31 cellular contexts compared by ENCODE assay signal in the genomic region with DNA sequence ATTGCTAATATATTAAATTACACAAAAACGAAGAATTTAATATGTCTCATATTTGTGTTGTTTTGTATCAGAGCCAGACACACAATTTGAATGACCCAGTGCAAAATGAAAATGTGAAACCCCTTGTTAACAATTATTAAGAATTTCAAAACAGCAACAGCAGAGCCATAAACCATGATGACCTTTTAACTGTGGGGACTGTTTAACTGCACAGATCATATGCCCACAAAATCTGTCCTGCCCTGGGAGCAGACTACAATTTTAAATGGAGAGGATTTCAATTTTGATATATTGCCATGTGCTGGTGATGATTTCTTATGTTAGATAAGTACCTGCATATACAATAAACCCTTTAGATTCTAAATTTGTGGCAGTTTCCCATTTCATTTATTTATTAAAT.
DNase-seq lines count a peak whose midpoint lies in the region; ATAC-seq, FAIRE-seq and TF ChIP-seq lines count a peak whose summit lies in the region.
"Had no signal": no experiment of that assay in that cellular context is flagged by ENCODE, and none has a peak within 500 bp of the region (broad histone marks: within the 10 kb centered on the region; RNA-seq: fewer than 3 reads in every experiment).

No MANE protein-coding gene starts in this region.

- H2BK120ac ChIP-seq in IMR-90 (ENCODE audit: low read depth, low read length), result peak overlapping the region; percentile 93

- H3K9me1 ChIP-seq in IMR-90 (ENCODE audit: insufficient read depth, low read length), result no peaks in the 10 kb centered on the region

- no peak for TF ChIP-seq RAD21 in IMR-90 (IDR thresholded peaks at IDR 0.05; ENCODE audit: low read length)

- ATAC-seq in IMR-90 (ENCODE audit: low read depth) (no peak), foreskin keratinocyte (no peak)
- no peak for ATAC-seq in CD4-positive, alpha-beta T cell (ENCODE audit: poor library complexity)
- ATAC-seq: activated CD8-positive, alpha-beta T cell treated with anti-CD3 and anti-CD28 coated beads, Interleukin-2, amount 10 ng/mL, durations not matched to agents 7 days and 5 days; effector memory CD8-positive, alpha-beta T cell; mucosa of descending colon; natural killer cell had no signal

- H3K4me1 ChIP-seq in IMR-90 (ENCODE audit: control insufficient read depth, insufficient read depth, low read length) (peaks cover 2% of the 10 kb centered on the region; the same call in 1 of the 2 replicates), astrocyte (ENCODE audit: insufficient read depth, low read length) (peaks cover 15% of the 10 kb centered on the region), foreskin keratinocyte (peaks cover 12% of the 10 kb centered on the region), skeletal muscle satellite cell (ENCODE audit: control insufficient read depth, insufficient read depth, low read length) (peaks cover 22% of the 10 kb centered on the region), sigmoid colon (peaks cover 0 to 14% (median 7%) of the 10 kb centered on the region in 4 donors)
- H3K4me1 ChIP-seq: heart right ventricle, lower lobe of right lung, upper lobe of left lung had no signal

- peak overlapping the region; percentile 82 for H3K4ac ChIP-seq in IMR-90 (ENCODE audit: low read depth, low read length)

- H3K9me3 ChIP-seq in IMR-90 (ENCODE audit: control insufficient read depth, insufficient read depth, low read length) (peaks cover 9% of the 10 kb centered on the region), astrocyte (ENCODE audit: insufficient read depth, low read depth, low read length) (peaks cover 7% of the 10 kb centered on the region), skeletal muscle satellite cell (replicated peaks; ENCODE audit: low read length) (no peaks in the 10 kb centered on the region), sigmoid colon (peaks cover 0 to 4% (median 0%) of the 10 kb centered on the region in 4 donors)
- H3K9me3 ChIP-seq in CD4-positive, alpha-beta T cell (ENCODE audit: control insufficient read depth, low read length), result no peaks in the 10 kb centered on the region
- H3K9me3 ChIP-seq: SJCRH30 had no signal

- BruUV-seq in IMR-90 (replicated peaks; lab: Mats Ljungman, UMichigan), result no TSS peak

- peak overlapping the region; percentile 59 for H3K14ac ChIP-seq in IMR-90 (replicated peaks; ENCODE audit: low read depth, low read length)

- H4K20me1 ChIP-seq in IMR-90 (ENCODE audit: insufficient read depth, low read length) (no peaks in the 10 kb centered on the region), astrocyte (ENCODE audit: insufficient read depth, low read length) (no peaks in the 10 kb centered on the region)

- no peak overlapping the region; the same call in 1 of the 2 replicates for H3K9ac ChIP-seq in IMR-90 (ENCODE audit: low read depth, low read length)
- H3K9ac ChIP-seq in astrocyte (ENCODE audit: low read length), result no peak overlapping the region
- H3K9ac ChIP-seq in skeletal muscle satellite cell (ENCODE audit: low read depth, low read length), result peak overlapping the region; percentile 46

- peak overlapping the region; percentile 89 for H3K18ac ChIP-seq in IMR-90 (ENCODE audit: low read depth, low read length)

- TF ChIP-seq CTCF in IMR-90 (conservative IDR thresholded peaks at IDR 0.05; ENCODE audit: low read depth, low read length) (no peak), astrocyte (IDR thresholded peaks at IDR 0.05; ENCODE audit: insufficient read depth, low read depth, low read length) (no peak), foreskin keratinocyte (conservative IDR thresholded peaks at IDR 0.05) (no peak), nephron progenitor cell (IDR thresholded peaks at IDR 0.05) (no peak), sigmoid colon (IDR thresholded peaks at IDR 0.05) (no peak)
- TF ChIP-seq CTCF in CD4-positive, alpha-beta T cell (IDR thresholded peaks at IDR 0.05), result no peak

- H3K4me3 ChIP-seq in IMR-90 (ENCODE audit: insufficient read depth, low read depth, low read length) (no peak overlapping the region), astrocyte (ENCODE audit: insufficient read depth, low read depth, low read length) (no peak overlapping the region), skeletal muscle satellite cell (ENCODE audit: low read length) (no peak overlapping the region), sigmoid colon (no peak overlapping the region)
- H3K4me3 ChIP-seq: heart right ventricle, lower lobe of right lung, mucosa of descending colon, SJCRH30, skin epidermis, upper lobe of left lung had no signal

- H2AK9ac ChIP-seq in IMR-90 (replicated peaks; ENCODE audit: low read depth, low read length, poor library complexity), result no peak overlapping the region

- H3K4me3 Mint-ChIP-seq in astrocyte (ENCODE audit: unreplicated experiment) (no peak overlapping the region), nephron progenitor cell (no peak overlapping the region)
- no peak overlapping the region for H3K4me3 Mint-ChIP-seq in CD4-positive, alpha-beta T cell
- H3K4me3 Mint-ChIP-seq: activated CD8-positive, alpha-beta T cell treated with anti-CD3 and anti-CD28 coated beads, Interleukin-2, amount 10 ng/mL, durations not matched to agents 7 days and 5 days; activated naive CD4-positive, alpha-beta T cell treated with anti-CD3 and anti-CD28 coated beads, Interleukin-2, amount 50 U/mL, for 24 hours; effector memory CD8-positive, alpha-beta T cell; natural killer cell had no signal

- CTCF ChIA-PET in IMR-90 (lab: Yijun Ruan, JAX), result no interaction called here
- CTCF ChIA-PET in CD4-positive, alpha-beta T cell (lab: Charles Lee), result no interaction called here

- no peaks in the 10 kb centered on the region for H3K36me3 Mint-ChIP-seq in astrocyte (ENCODE audit: low read depth, unreplicated experiment)
- no peaks in the 10 kb centered on the region for H3K36me3 Mint-ChIP-seq in nephron progenitor cell (ENCODE audit: low read depth)
- H3K36me3 Mint-ChIP-seq in CD4-positive, alpha-beta T cell (ENCODE audit: low read depth), result no peaks in the 10 kb centered on the region
- H3K36me3 Mint-ChIP-seq: activated naive CD4-positive, alpha-beta T cell treated with anti-CD3 and anti-CD28 coated beads, Interleukin-2, amount 50 U/mL, for 24 hours; natural killer cell had no signal

- peak overlapping the region; percentile 69; the same call in 1 of the 3 replicates for H2BK15ac ChIP-seq in IMR-90 (ENCODE audit: low read depth, low read length)

- H2BK20ac ChIP-seq in IMR-90 (ENCODE audit: low read depth, low read length), result peak overlapping the region; percentile 97

- DNase-seq in IMR-90 (no peak), astrocyte (ENCODE audit: low read depth) (no peak), foreskin keratinocyte (no peak), nephron progenitor cell (no peak), sigmoid colon (no peak)
- no peak for DNase-seq in CD4-positive, alpha-beta T cell
- DNase-seq: activated CD4-positive, alpha-beta T cell treated with anti-CD3 and anti-CD28 coated beads for 4 hours; activated CD8-positive, alpha-beta T cell treated with anti-CD3 and anti-CD28 coated beads, Interleukin-2, amount 10 ng/mL, durations not matched to agents 7 days and 5 days; anterior cingulate cortex; cortex of kidney; effector memory CD8-positive, alpha-beta T cell; heart right ventricle; lower lobe of right lung; mucosa of descending colon; natural killer cell; NCI-H1417 treated with DMSO at 0.1 percent for 48 hours; NCI-H2081 treated with DMSO at 0.1 percent for 48 hours; NCI-H345; NCI-H774; occipital lobe; stimulated activated naive CD4-positive, alpha-beta T cell; upper lobe of left lung had no signal

- H2BK5ac ChIP-seq in IMR-90 (ENCODE audit: low read depth, low read length, poor library complexity, severe bottlenecking), result peak overlapping the region; percentile 96

- H3K27me3 ChIP-seq in IMR-90 (ENCODE audit: control insufficient read depth, insufficient read depth, low read length) (no peaks in the 10 kb centered on the region), astrocyte (ENCODE audit: insufficient read depth, low read length) (no peaks in the 10 kb centered on the region), foreskin keratinocyte (no peaks in the 10 kb centered on the region), skeletal muscle satellite cell (ENCODE audit: control insufficient read depth, insufficient read depth, low read length) (no peaks in the 10 kb centered on the region), sigmoid colon (no peaks in the 10 kb centered on the region)
- no peaks in the 10 kb centered on the region for H3K27me3 ChIP-seq in CD4-positive, alpha-beta T cell (ENCODE audit: control insufficient read depth, insufficient read depth, low read length)
- H3K27me3 ChIP-seq: heart right ventricle, SJCRH30, upper lobe of left lung had no signal

- no peak for FAIRE-seq in astrocyte (lab: Jason Lieb, UNC)
- FAIRE-seq: D721Med, frontal cortex, H1 had no signal

- intact Hi-C loops in IMR-90 (cut with micrococcal nuclease), result no loop called here
- intact Hi-C loops in CD4-positive, alpha-beta T cell (cut with DNase I, micrococcal nuclease), result no loop called here
- intact Hi-C loops in sigmoid colon (cut with DNase I), result no loop called here

- TF ChIP-seq EP300 in sigmoid colon (IDR thresholded peaks at IDR 0.05), result no peak

- H4K8ac ChIP-seq in IMR-90 (ENCODE audit: low read depth in 2 of 2, low read length in 2 of 2), result peak overlapping the region; percentile 67 to 83

- H3K27ac ChIP-seq in IMR-90 (ENCODE audit: insufficient read depth, low read length) (peak overlapping the region; percentile 83), astrocyte (ENCODE audit: low read depth, low read length) (peak overlapping the region; percentile 68), foreskin keratinocyte (peak overlapping the region; percentile 57), sigmoid colon (no peak overlapping the region)
- H3K27ac ChIP-seq in CD4-positive, alpha-beta T cell (ENCODE audit: low read depth, low read length), result no peak overlapping the region
- H3K27ac ChIP-seq: C4-2B, heart right ventricle, lower lobe of right lung, SJCRH30, skin epidermis, upper lobe of left lung, VCaP had no signal

- H2AFZ ChIP-seq in IMR-90 (replicated peaks; ENCODE audit: low read length, poor library complexity) (no peak overlapping the region), astrocyte (ENCODE audit: low read depth, low read length) (no peak overlapping the region)

- no peaks in the 10 kb centered on the region for H3K79me1 ChIP-seq in IMR-90 (ENCODE audit: low read depth in 1 of 2, low read length in 2 of 2)

- peak overlapping the region; percentile 70 for H3K23ac ChIP-seq in IMR-90 (ENCODE audit: low read depth, low read length)

- POLR2A ChIA-PET in IMR-90 (lab: Charles Lee; ENCODE audit: unreplicated experiment), result no interaction called here
- POLR2A ChIA-PET in CD4-positive, alpha-beta T cell (lab: Charles Lee), result no interaction called here

- H3K4me2 ChIP-seq in IMR-90 (ENCODE audit: low read depth, low read length) (no peak overlapping the region), astrocyte (ENCODE audit: low read length) (no peak overlapping the region), skeletal muscle satellite cell (ENCODE audit: low read length) (peak overlapping the region; percentile 45)

- dilution Hi-C loops in IMR-90 (cut with HindIII; ENCODE audit: low sequenced_read_pairs, unreplicated experiment), result no loop called here

- H3K9me3 Mint-ChIP-seq in astrocyte (ENCODE audit: unreplicated experiment), result peaks cover 13% of the 10 kb centered on the region
- H3K9me3 Mint-ChIP-seq in nephron progenitor cell, result peaks cover 36% of the 10 kb centered on the region
- peaks cover 10% of the 10 kb centered on the region for H3K9me3 Mint-ChIP-seq in CD4-positive, alpha-beta T cell

- TF ChIP-seq POLR2A in IMR-90 (IDR thresholded peaks at IDR 0.05; ENCODE audit: low read depth, low read length) (no peak), sigmoid colon (IDR thresholded peaks at IDR 0.05) (no peak)

- H3K79me2 ChIP-seq in astrocyte (ENCODE audit: insufficient read depth, low read length), result no peaks in the 10 kb centered on the region

- in situ Hi-C loops in IMR-90 (cut with MboI; ENCODE audit: low sequenced_read_pairs), result no loop called here

- H4K91ac ChIP-seq in IMR-90 (ENCODE audit: insufficient read depth, low read depth, low read length), result peak overlapping the region; percentile 67

- H3K27me3 Mint-ChIP-seq in astrocyte (ENCODE audit: low read depth, unreplicated experiment) (no peaks in the 10 kb centered on the region), nephron progenitor cell (ENCODE audit: low read depth, poor library complexity) (no peaks in the 10 kb centered on the region)
- H3K27me3 Mint-ChIP-seq in CD4-positive, alpha-beta T cell, result no peaks in the 10 kb centered on the region
- H3K27me3 Mint-ChIP-seq: activated naive CD4-positive, alpha-beta T cell treated with anti-CD3 and anti-CD28 coated beads, Interleukin-2, amount 50 U/mL, for 24 hours; effector memory CD8-positive, alpha-beta T cell had no signal

- whole genome bisulfite sequencing in IMR-90 (ENCODE audit: extremely low coverage in 2 of 2, insufficient read length in 1 of 2), 2 experiments, result no CpG with 5 or more reads among the region's 1 CpG
- 51 to 66% methylated on average over 1 of the region's 1 CpG for WGBS in sigmoid colon, 2 donors

- H3K56ac ChIP-seq in IMR-90 (ENCODE audit: extremely low read depth, insufficient read depth, low read length), result peak overlapping the region; percentile 86

- peak overlapping the region; percentile 55; the same call in 1 of the 2 replicates for H4K5ac ChIP-seq in IMR-90 (ENCODE audit: low read depth, low read length)

- H3K27ac Mint-ChIP-seq in astrocyte (ENCODE audit: unreplicated experiment), result peak overlapping the region; percentile 14
- H3K27ac Mint-ChIP-seq in nephron progenitor cell, result no peak overlapping the region
- H3K27ac Mint-ChIP-seq in CD4-positive, alpha-beta T cell, result no peak overlapping the region
- H3K27ac Mint-ChIP-seq: activated CD8-positive, alpha-beta T cell treated with anti-CD3 and anti-CD28 coated beads, Interleukin-2, amount 10 ng/mL, durations not matched to agents 7 days and 5 days; activated naive CD4-positive, alpha-beta T cell treated with anti-CD3 and anti-CD28 coated beads, Interleukin-2, amount 50 U/mL, for 24 hours; effector memory CD8-positive, alpha-beta T cell; natural killer cell had no signal

- H3K4me1 Mint-ChIP-seq in astrocyte (ENCODE audit: low read depth, unreplicated experiment) (peaks cover 21% of the 10 kb centered on the region), nephron progenitor cell (no peaks in the 10 kb centered on the region)
- no peaks in the 10 kb centered on the region for H3K4me1 Mint-ChIP-seq in CD4-positive, alpha-beta T cell (ENCODE audit: low read depth)
- H3K4me1 Mint-ChIP-seq: activated naive CD4-positive, alpha-beta T cell treated with anti-CD3 and anti-CD28 coated beads, Interleukin-2, amount 50 U/mL, for 24 hours; natural killer cell had no signal

- H3K36me3 ChIP-seq in IMR-90 (ENCODE audit: control insufficient read depth, insufficient read depth, low read length) (no peaks in the 10 kb centered on the region), astrocyte (ENCODE audit: insufficient read depth, low read length) (no peaks in the 10 kb centered on the region), skeletal muscle satellite cell (ENCODE audit: insufficient read depth, low read length) (no peaks in the 10 kb centered on the region), sigmoid colon (no peaks in the 10 kb centered on the region)
- H3K36me3 ChIP-seq: heart right ventricle, lower lobe of right lung, SJCRH30, upper lobe of left lung had no signal

- peak overlapping the region; percentile 77; the same call in 1 of the 2 replicates for H2AK5ac ChIP-seq in IMR-90 (ENCODE audit: low read depth, low read length)

Comparison
In these comparisons a context has a peak if more than half of its experiments do, and no peak if none do; other contexts are left out.
1. H3K27ac ChIP-seq: peak in IMR-90 (single experiment), astrocyte (single experiment) and foreskin keratinocyte (single experiment); none in CD4-positive, alpha-beta T cell (single experiment) and sigmoid colon (0 of 4).